16 cellular contexts compared by ENCODE assay signal in genomic region chr15:100966997-100967396, GRCh38. TPM values are rescaled to one million over a fixed set of nuclear protein-coding genes. Genes with fewer than 3 reads are reported as not detected.
DNase-seq lines count a peak whose midpoint lies in the region; ATAC-seq, FAIRE-seq and TF ChIP-seq lines count a peak whose summit lies in the region.
"Had no signal": no experiment of that assay in that cellular context is flagged by ENCODE, and none has a peak within 500 bp of the region (broad histone marks: within the 10 kb centered on the region; RNA-seq: fewer than 3 reads in every experiment).

No MANE protein-coding gene starts in this region.

- no peaks in the 10 kb centered on the region for H3K36me3 Mint-ChIP-seq in MCF 10A (ENCODE audit: insufficient read depth, unreplicated experiment)
- peaks cover 0 to 4% (median 0%) of the 10 kb centered on the region in 5 donors for H3K36me3 Mint-ChIP-seq in naive thymus-derived CD4-positive, alpha-beta T cell
- H3K36me3 Mint-ChIP-seq: activated naive CD8-positive, alpha-beta T cell treated with anti-CD3 and anti-CD28 coated beads for 36 hours had no signal

- TF ChIP-seq CTCF in MCF 10A (IDR thresholded peaks at IDR 0.05; ENCODE audit: unreplicated experiment) (no peak), body of pancreas (IDR thresholded peaks at IDR 0.05) (no peak)

- intact Hi-C loops in MCF 10A (cut with micrococcal nuclease): no loop called here
- intact Hi-C loops in naive thymus-derived CD4-positive, alpha-beta T cell (cut with micrococcal nuclease): no loop called here
- intact Hi-C loops in body of pancreas (cut with DNase I): no loop called here

- H3K9me3 Mint-ChIP-seq in MCF 10A (ENCODE audit: unreplicated experiment): peaks cover 7% of the 10 kb centered on the region
- peaks cover 0 to 10% (median 0%) of the 10 kb centered on the region in 11 donors for H3K9me3 Mint-ChIP-seq in naive thymus-derived CD4-positive, alpha-beta T cell
- H3K9me3 Mint-ChIP-seq: activated naive CD8-positive, alpha-beta T cell treated with anti-CD3 and anti-CD28 coated beads for 36 hours; stimulated activated naive CD8-positive, alpha-beta T cell treated with anti-CD3 and anti-CD28 coated beads, Interleukin-15, amount 100 ng/mL, for 72 hours had no signal

- POLR2A ChIA-PET in MCF 10A (lab: Yijun Ruan, JAX): no interaction called here
- POLR2A ChIA-PET in naive thymus-derived CD4-positive, alpha-beta T cell (lab: Charles Lee): no interaction called here

- no peak for TF ChIP-seq POLR2A in body of pancreas (IDR thresholded peaks at IDR 0.05)

- H3K9me3 ChIP-seq in naive thymus-derived CD4-positive, alpha-beta T cell (ENCODE audit: control insufficient read depth in 2 of 3, low read length in 3 of 3): no peaks in the 10 kb centered on the region
- H3K9me3 ChIP-seq in body of pancreas: no peaks in the 10 kb centered on the region
- H3K9me3 ChIP-seq: right lobe of liver had no signal

- H3K27me3 ChIP-seq in naive thymus-derived CD4-positive, alpha-beta T cell (ENCODE audit: control insufficient read depth in 2 of 2, insufficient read depth in 2 of 2, low read length in 2 of 2): no peaks in the 10 kb centered on the region
- no peaks in the 10 kb centered on the region for H3K27me3 ChIP-seq in body of pancreas
- H3K27me3 ChIP-seq: right lobe of liver had no signal

- DNase-seq in RCC 7860 (ENCODE audit: low spot score) (peak; percentile 66), MCF 10A (ENCODE audit: unreplicated experiment) (no peak), HuH-7.5 (ENCODE audit: low spot score) (no peak), body of pancreas (no peak)
- DNase-seq in naive thymus-derived CD4-positive, alpha-beta T cell: no peak
- DNase-seq: activated naive CD8-positive, alpha-beta T cell treated with anti-CD3 and anti-CD28 coated beads for 36 hours; central memory CD4-positive, alpha-beta T cell; naive thymus-derived CD8-positive, alpha-beta T cell; NCI-H1694; right lobe of liver; SHP77 treated with DMSO at 0.1 percent for 48 hours; stimulated activated naive CD8-positive, alpha-beta T cell treated with anti-CD3 and anti-CD28 coated beads, Interleukin-15, amount 100 ng/mL, for 72 hours had no signal

- H3K27ac ChIP-seq in naive thymus-derived CD4-positive, alpha-beta T cell (ENCODE audit: low read depth, low read length): no peak overlapping the region
- no peak overlapping the region for H3K27ac ChIP-seq in body of pancreas
- H3K27ac ChIP-seq: KMS-11, right lobe of liver had no signal

- no peak overlapping the region for H3K4me3 ChIP-seq in naive thymus-derived CD4-positive, alpha-beta T cell (ENCODE audit: low read length)
- H3K4me3 ChIP-seq in body of pancreas: no peak overlapping the region
- H3K4me3 ChIP-seq: right lobe of liver had no signal

- H3K27me3 Mint-ChIP-seq in MCF 10A (ENCODE audit: insufficient read depth, unreplicated experiment): no peaks in the 10 kb centered on the region
- peaks cover 31 to 50% (median 41%) of the 10 kb centered on the region in 5 donors for H3K27me3 Mint-ChIP-seq in naive thymus-derived CD4-positive, alpha-beta T cell

- no peaks in the 10 kb centered on the region for H3K36me3 ChIP-seq in naive thymus-derived CD4-positive, alpha-beta T cell (ENCODE audit: control insufficient read depth in 2 of 3, insufficient read depth in 3 of 3, low read length in 3 of 3)
- H3K36me3 ChIP-seq in body of pancreas (replicated peaks in 1 of 2; ENCODE audit: insufficient read depth in 1 of 2, low read depth in 2 of 2): no peaks in the 10 kb centered on the region
- H3K36me3 ChIP-seq: right lobe of liver had no signal

- ATAC-seq in GM18511 (IDR thresholded peaks at IDR 0.05; ENCODE audit: unreplicated experiment): peak; percentile 89
- peak; percentile 56 for ATAC-seq in GM19468 (IDR thresholded peaks at IDR 0.05; ENCODE audit: extremely low read depth, unreplicated experiment)
- peak; percentile 49 for ATAC-seq in HG03060 (IDR thresholded peaks at IDR 0.05; ENCODE audit: low read depth, unreplicated experiment)
- ATAC-seq in naive thymus-derived CD4-positive, alpha-beta T cell: no peak
- ATAC-seq in body of pancreas: no peak
- ATAC-seq: naive thymus-derived CD8-positive, alpha-beta T cell; right lobe of liver; stimulated activated naive CD8-positive, alpha-beta T cell treated with anti-CD3 and anti-CD28 coated beads, Interleukin-15, amount 100 ng/mL, for 72 hours had no signal

- BruUV-seq in MCF 10A (replicated peaks; lab: Mats Ljungman, UMichigan): no TSS peak

- CTCF ChIA-PET in MCF 10A (lab: Yijun Ruan, JAX): no interaction called here
- CTCF ChIA-PET in naive thymus-derived CD4-positive, alpha-beta T cell (lab: Charles Lee): no interaction called here

- no peak overlapping the region for H3K4me3 Mint-ChIP-seq in MCF 10A (ENCODE audit: unreplicated experiment)
- no peak overlapping the region for H3K4me3 Mint-ChIP-seq in naive thymus-derived CD4-positive, alpha-beta T cell
- H3K4me3 Mint-ChIP-seq: activated naive CD8-positive, alpha-beta T cell treated with anti-CD3 and anti-CD28 coated beads for 36 hours; naive thymus-derived CD8-positive, alpha-beta T cell; stimulated activated naive CD8-positive, alpha-beta T cell treated with anti-CD3 and anti-CD28 coated beads, Interleukin-15, amount 100 ng/mL, for 72 hours had no signal

- 35 to 55% methylated on average over 4 of the region's 4 CpGs for WGBS in body of pancreas, 2 donors

- H3K4me1 ChIP-seq in naive thymus-derived CD4-positive, alpha-beta T cell (ENCODE audit: control insufficient read depth in 2 of 2, insufficient read depth in 2 of 2, low read length in 2 of 2): no peaks in the 10 kb centered on the region
- no peaks in the 10 kb centered on the region for H3K4me1 ChIP-seq in body of pancreas
- H3K4me1 ChIP-seq: right lobe of liver had no signal

- peak; percentile 84 for FAIRE-seq in RCC 7860 (lab: Jason Lieb, UNC)

- H3K4me1 Mint-ChIP-seq in MCF 10A (ENCODE audit: insufficient read depth, unreplicated experiment): no peaks in the 10 kb centered on the region
- peaks cover 0 to 1% (median 0%) of the 10 kb centered on the region in 7 donors for H3K4me1 Mint-ChIP-seq in naive thymus-derived CD4-positive, alpha-beta T cell
- H3K4me1 Mint-ChIP-seq: activated naive CD8-positive, alpha-beta T cell treated with anti-CD3 and anti-CD28 coated beads for 36 hours; naive thymus-derived CD8-positive, alpha-beta T cell; stimulated activated naive CD8-positive, alpha-beta T cell treated with anti-CD3 and anti-CD28 coated beads, Interleukin-15, amount 100 ng/mL, for 72 hours had no signal

- H3K27ac Mint-ChIP-seq in MCF 10A (ENCODE audit: low read depth, unreplicated experiment): no peak overlapping the region
- H3K27ac Mint-ChIP-seq in naive thymus-derived CD4-positive, alpha-beta T cell: no peak overlapping the region
- H3K27ac Mint-ChIP-seq: activated naive CD8-positive, alpha-beta T cell treated with anti-CD3 and anti-CD28 coated beads for 36 hours; naive thymus-derived CD8-positive, alpha-beta T cell; stimulated activated naive CD8-positive, alpha-beta T cell treated with anti-CD3 and anti-CD28 coated beads, Interleukin-15, amount 100 ng/mL, for 72 hours had no signal

RNA-seq across cellular contexts. Expression of gene LRRK1, which starts 47.8 kb away (rescaled TPM):
- total RNA-seq in MCF 10A (2022) (15.4 and 18.0 TPM in 2 replicates), body of pancreas (10 to 100 TPM; 12.2 to 14.0 TPM)
- 10 to 100 TPM in 1 of 5 experiments, 1 to 10 TPM in 1, under 1 TPM in 3; 0.54 to 15.1 (median 0.60) TPM for total RNA-seq in naive thymus-derived CD4-positive, alpha-beta T cell
- polyA plus RNA-seq in naive thymus-derived CD4-positive, alpha-beta T cell: not detected
- polyA plus RNA-seq: naive thymus-derived CD8-positive, alpha-beta T cell had no signal

Comparison
In these comparisons a context has a peak if more than half of its experiments do, and no peak if none do; other contexts are left out.
1. ATAC-seq: peak in GM18511 (single experiment), GM19468 (single experiment) and HG03060 (single experiment); none in naive thymus-derived CD4-positive, alpha-beta T cell (single experiment) and body of pancreas (single experiment).